8 cellular contexts compared by ENCODE assay signal in genomic region chr22:35914665-35915476, GRCh38.
DNase-seq lines count a peak whose midpoint lies in the region; ATAC-seq, FAIRE-seq and TF ChIP-seq lines count a peak whose summit lies in the region.

No MANE protein-coding gene starts in this region.

- intact Hi-C loops in HCT116 (cut with micrococcal nuclease) (loop anchor here (5.0 kb wide), 1 partner anchor 73 kb away; no protein-coding TSS in a partner anchor), natural killer cell (cut with micrococcal nuclease) (no loop called here)

- peaks cover 13 to 16% of the 10 kb centered on the region in 2 donors for H3K27me3 Mint-ChIP-seq in natural killer cell (ENCODE audit: low read depth in 2 of 2)

- H3K9ac ChIP-seq in HCT116 (ENCODE audit: low read length), result peak overlapping the region; percentile 47
- H3K9ac ChIP-seq in skeletal muscle satellite cell (ENCODE audit: low read depth, low read length), result peak overlapping the region; percentile 62

- no peak for TF ChIP-seq POLR2A in HCT116 (IDR thresholded peaks at IDR 0.05; ENCODE audit: borderline replicate concordance, extremely low read depth, insufficient read depth, insufficient read length)

- H3K36me3 ChIP-seq in ACC112 (ENCODE audit: insufficient read depth, low read length), result no peaks in the 10 kb centered on the region
- H3K36me3 ChIP-seq in HCT116 (ENCODE audit: control insufficient read depth in 1 of 2, insufficient read depth in 2 of 2, low read length in 2 of 2), result no peaks in the 10 kb centered on the region
- H3K36me3 ChIP-seq in bronchial epithelial cell (ENCODE audit: control insufficient read depth, insufficient read depth, low read length), result no peaks in the 10 kb centered on the region
- H3K36me3 ChIP-seq in skeletal muscle satellite cell (ENCODE audit: insufficient read depth, low read length), result no peaks in the 10 kb centered on the region

- FAIRE-seq in bronchial epithelial cell (lab: Jason Lieb, UNC), result peak; percentile 28

- TF ChIP-seq RAD21 in HCT116 (IDR thresholded peaks at IDR 0.05; ENCODE audit: low read depth), result no peak

- H3K9me2 ChIP-seq in HCT116 (ENCODE audit: insufficient read depth), result no peaks in the 10 kb centered on the region

- no peaks in the 10 kb centered on the region for H3K9me3 Mint-ChIP-seq in natural killer cell

- DNase-seq in HCT116 (ENCODE audit: low read depth, low spot score) (peak; percentile 80), NCI-H82 (lab: John Stamatoyannopoulos, UW) (peak; percentile 97), bronchial epithelial cell (ENCODE audit: low read depth) (peak; percentile 91), iPS-NIHi7 (ENCODE audit: extremely low spot score) (peak; percentile 84), natural killer cell (no peak)

- no peak overlapping the region for H3K27ac Mint-ChIP-seq in natural killer cell

- H3K27me3 ChIP-seq in ACC112 (ENCODE audit: insufficient read depth, low read length), result no peaks in the 10 kb centered on the region
- H3K27me3 ChIP-seq in HCT116 (ENCODE audit: insufficient read depth, low read length), result no peaks in the 10 kb centered on the region
- no peaks in the 10 kb centered on the region for H3K27me3 ChIP-seq in bronchial epithelial cell (ENCODE audit: control insufficient read depth, insufficient read depth, low read length)
- no peaks in the 10 kb centered on the region for H3K27me3 ChIP-seq in skeletal muscle satellite cell (ENCODE audit: control insufficient read depth, insufficient read depth, low read length)

- no peaks in the 10 kb centered on the region for H3K9me3 ChIP-seq in HCT116 (ENCODE audit: control insufficient read depth in 1 of 2, insufficient read depth in 1 of 2, low read depth in 1 of 2, low read length in 2 of 2)
- H3K9me3 ChIP-seq in skeletal muscle satellite cell (replicated peaks; ENCODE audit: low read length), result no peaks in the 10 kb centered on the region

- peak; percentile 98 for ATAC-seq in HCT116
- ATAC-seq in HG03280 (IDR thresholded peaks at IDR 0.05; ENCODE audit: unreplicated experiment), result no peak
- no peak for ATAC-seq in natural killer cell

- H4K20me1 ChIP-seq in HCT116 (ENCODE audit: insufficient read depth), result no peaks in the 10 kb centered on the region

- POLR2A ChIA-PET in HCT116 (lab: Charles Lee), result interaction anchor here (0.7 kb wide), 1 partner anchor 118 kb away, joined by 3 read pairs; no protein-coding TSS in a partner anchor

- TF ChIP-seq CTCF in HCT116 (IDR thresholded peaks at IDR 0.05 in 2 of 3, conservative IDR thresholded peaks at IDR 0.05 in 1 of 3; ENCODE audit: borderline replicate concordance in 1 of 3, insufficient read depth in 1 of 3, low read depth in 2 of 3, low read length in 2 of 3) (no peak), bronchial epithelial cell (IDR thresholded peaks at IDR 0.05; ENCODE audit: insufficient read depth, low read length, severe bottlenecking) (no peak), natural killer cell (IDR thresholded peaks at IDR 0.05) (no peak)

- RAD21 ChIA-PET in HCT116 (lab: Charles Lee; ENCODE audit: low non-redundant PET in 1 of 2, low total read pairs in 2 of 2, uncharacterized antibody in 2 of 2, unreplicated experiment in 2 of 2), result interaction anchor here in 1 of 2 experiments (0.7 kb wide), 1 partner anchor 10 kb away, joined by 3 read pairs; no protein-coding TSS in a partner anchor

- no peak overlapping the region for H3K4me3 Mint-ChIP-seq in natural killer cell

- H3K4me1 Mint-ChIP-seq in natural killer cell, result peaks cover 0 to 7% of the 10 kb centered on the region in 2 donors

- H3K4me1 ChIP-seq in ACC112 (ENCODE audit: control insufficient read depth, insufficient read depth, low read length, unreplicated experiment) (peaks cover 34% of the 10 kb centered on the region), HCT116 (ENCODE audit: control insufficient read depth in 1 of 2, insufficient read depth in 2 of 2, low read length in 2 of 2) (peaks cover 12 to 24% of the 10 kb centered on the region in 2 experiments; a peak in 3 of 4 replicates), skeletal muscle satellite cell (ENCODE audit: control insufficient read depth, insufficient read depth, low read length) (peaks cover 34% of the 10 kb centered on the region)

- CTCF ChIA-PET in HCT116 (lab: Charles Lee), result interaction anchor here (1.0 to 2.2 kb wide), 5 partner anchors 16 to 285 kb away, joined by 3 to 4 read pairs (median 3); no protein-coding TSS in a partner anchor

- H3K27ac ChIP-seq in ACC112 (ENCODE audit: low read depth, low read length), result peak overlapping the region; percentile 65
- peak overlapping the region; percentile 41 for H3K27ac ChIP-seq in HCT116 (ENCODE audit: low read depth, low read length)

- H2AFZ ChIP-seq in ACC112 (ENCODE audit: low read length, unreplicated experiment) (peak overlapping the region; percentile 44), HCT116 (ENCODE audit: low read depth, low read length, poor library complexity, severe bottlenecking) (no peak overlapping the region)

- H3K79me2 ChIP-seq in ACC112 (ENCODE audit: control insufficient read depth, insufficient read depth, low read length, unreplicated experiment) (peaks cover 35% of the 10 kb centered on the region), HCT116 (ENCODE audit: insufficient read depth, low read length) (peaks cover 73% of the 10 kb centered on the region)

- no peaks in the 10 kb centered on the region for H3K36me3 Mint-ChIP-seq in natural killer cell

- no TSS peak for BruUV-seq in HCT116 (replicated peaks; lab: Mats Ljungman, UMichigan)

- H3K4me3 ChIP-seq in ACC112 (ENCODE audit: low read depth, low read length), result peak overlapping the region; percentile 78
- H3K4me3 ChIP-seq in HCT116 (replicated peaks in 1 of 2; ENCODE audit: low read depth in 1 of 2, low read length in 2 of 2), result peak overlapping the region; percentile 25 to 48
- peak overlapping the region; percentile 32 for H3K4me3 ChIP-seq in bronchial epithelial cell (ENCODE audit: low read depth, low read length)
- peak overlapping the region; percentile 62 for H3K4me3 ChIP-seq in skeletal muscle satellite cell (ENCODE audit: low read length)

- H3K4me2 ChIP-seq in HCT116 (ENCODE audit: low read length) (peak overlapping the region; percentile 77), skeletal muscle satellite cell (ENCODE audit: low read length) (peak overlapping the region; percentile 86)

TF ChIP-seq in HCT116, 20 proteins besides CTCF, POLR2A, EP300 and RAD21:
- TF ChIP-seq SP1 (IDR thresholded peaks at IDR 0.05; ENCODE audit: low read depth) (peak; percentile 66), ZFX (IDR thresholded peaks at IDR 0.05) (no peak), POLR2AphosphoS5 (IDR thresholded peaks at IDR 0.05; ENCODE audit: low read depth, low read length) (no peak), CEBPB (IDR thresholded peaks at IDR 0.05; ENCODE audit: low read depth) (no peak), FOSL1 (IDR thresholded peaks at IDR 0.05; ENCODE audit: low read depth) (no peak)
